1 cellular context compared by ENCODE assay signal in genomic region chr5:175388531-175388930, GRCh38.
TF ChIP-seq lines count a peak whose summit lies in the region.

No MANE protein-coding gene starts in this region.

TF ChIP-seq in IMR-90, 13 proteins besides CTCF, POLR2A, EP300 and RAD21 (continued from another document):
- TF ChIP-seq MAFK (IDR thresholded peaks at IDR 0.05; ENCODE audit: low read depth, low read length), result no peak
- TF ChIP-seq RCOR1 (IDR thresholded peaks at IDR 0.05; ENCODE audit: insufficient replicate concordance, low read length), result no peak
- TF ChIP-seq CHD1 (IDR thresholded peaks at IDR 0.05; ENCODE audit: low read depth, low read length), result no peak
- no peak for TF ChIP-seq MXI1 (IDR thresholded peaks at IDR 0.05; ENCODE audit: borderline replicate concordance, low read depth, low read length)
